Comparison of ENCODE assay signal across 1 cellular context in the genomic region with DNA sequence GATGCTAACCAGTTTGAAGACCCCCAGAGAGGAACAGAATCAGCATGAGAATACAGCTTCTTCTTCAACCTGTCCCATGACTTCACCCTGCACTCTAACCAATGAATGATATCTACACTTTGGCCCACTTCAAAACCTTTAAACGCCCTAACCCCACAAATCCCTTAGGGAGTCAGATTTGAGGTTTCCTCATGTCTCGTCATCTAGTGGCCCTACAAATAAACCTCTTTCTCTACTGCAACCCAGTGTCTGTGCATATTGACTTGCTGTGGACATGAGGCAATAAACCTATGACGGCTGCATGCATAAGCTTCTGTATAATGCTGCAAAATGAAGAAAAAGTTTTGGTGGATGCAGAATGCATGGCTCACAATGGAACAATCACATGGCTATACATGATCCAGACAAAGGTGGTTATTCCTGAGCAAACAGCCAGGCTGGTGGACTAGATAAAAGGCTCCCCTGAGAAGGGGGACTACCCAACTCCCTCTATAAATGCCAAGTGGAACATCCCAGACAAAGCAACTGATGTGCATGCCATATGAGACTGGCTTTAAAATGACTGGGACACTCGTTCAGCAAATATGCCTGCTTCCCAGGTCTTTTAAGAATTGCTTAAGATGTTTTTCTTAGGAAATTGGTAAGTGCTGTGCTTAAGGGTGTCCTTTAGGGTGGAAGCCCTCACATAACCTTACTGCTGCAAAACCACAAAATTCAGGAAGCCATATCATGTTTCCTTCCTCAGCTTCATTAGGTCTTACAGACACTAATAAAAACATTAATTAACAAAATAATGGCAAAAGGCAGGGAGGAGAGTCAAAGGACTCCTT.
TF ChIP-seq lines count a peak whose summit lies in the region.

No MANE protein-coding gene starts in this region.

TF ChIP-seq in GM12878, 131 proteins besides CTCF, POLR2A, EP300 and RAD21:
- TF ChIP-seq FOXK2 (IDR thresholded peaks at IDR 0.05) (0 out of 2 replicates have a peak, but pooled peaks have one; percentile 30), BCL11A (IDR thresholded peaks at IDR 0.05; ENCODE audit: low read depth, low read length) (no peak), MEF2B (IDR thresholded peaks at IDR 0.05; ENCODE audit: partially characterized antibody, poor library complexity, severe bottlenecking) (peak; percentile 49), RUNX3 (IDR thresholded peaks at IDR 0.05; ENCODE audit: low read length) (peak; percentile 22; the same call in 1 of the 2 replicates)
